9 cellular contexts compared by ENCODE assay signal in the genomic region with DNA sequence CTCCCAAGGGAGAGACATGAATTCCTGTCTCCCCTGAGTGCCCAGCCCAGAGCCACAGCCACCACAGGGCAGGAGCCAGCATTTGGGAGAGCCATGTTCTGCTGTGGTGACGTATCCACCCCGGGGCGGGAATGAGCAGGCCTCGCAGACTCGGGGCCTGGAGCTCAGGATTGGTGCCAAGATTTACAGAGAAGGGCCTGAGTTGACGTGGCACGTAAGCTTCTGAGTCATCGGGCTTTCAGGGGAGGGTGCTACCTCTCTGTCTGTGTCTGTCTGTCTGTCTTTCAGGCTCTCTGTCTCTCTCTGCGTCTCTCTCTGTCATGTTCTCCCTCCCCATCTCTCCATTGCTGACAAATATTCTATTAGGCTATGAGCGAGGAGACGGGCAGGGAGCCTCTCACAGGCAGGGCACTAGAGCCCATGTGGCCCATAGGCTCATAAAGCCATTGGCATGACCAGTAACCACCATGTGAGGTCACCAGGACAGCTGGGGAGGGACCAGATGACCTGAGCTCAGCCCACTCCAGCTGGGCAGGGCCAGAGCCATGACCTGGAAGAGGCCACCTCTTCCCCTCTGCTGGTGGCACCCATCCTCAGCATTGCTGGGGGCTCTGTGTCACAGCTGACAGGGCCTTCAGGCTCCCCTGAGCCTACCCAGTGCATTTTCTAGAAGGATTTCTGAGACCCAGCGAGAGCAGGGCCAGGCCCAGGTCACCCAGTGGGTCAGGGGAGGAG.
DNase-seq lines count a peak whose midpoint lies in the region; ATAC-seq and FAIRE-seq lines count a peak whose summit lies in the region.
"Had no signal": no experiment of that assay in that cellular context is flagged by ENCODE, and none has a peak within 500 bp of the region (broad histone marks: within the 10 kb centered on the region; RNA-seq: fewer than 3 reads in every experiment).

No MANE protein-coding gene starts in this region.

- no peak for ATAC-seq in HG03521 (IDR thresholded peaks at IDR 0.05; ENCODE audit: unreplicated experiment)
- no peak for ATAC-seq in HG03045 (IDR thresholded peaks at IDR 0.05; ENCODE audit: unreplicated experiment)
- ATAC-seq in HG02973 (IDR thresholded peaks at IDR 0.05; ENCODE audit: unreplicated experiment), result no peak

- peak; percentile 87 for FAIRE-seq in HTR-8/SVneo (lab: Jason Lieb, UNC)
- FAIRE-seq: colon had no signal

- in situ Hi-C loops in ACHN (cut with HindIII; ENCODE audit: low pct_ligation_motif_present, low pct_unique_long_range_greater_than_20kb, low sequenced_read_pairs), result no loop called here

- peak; percentile 90 for DNase-seq in ACHN
- DNase-seq in HTR-8/SVneo (ENCODE audit: insufficient read length, low spot score), result peak; percentile 86
- DNase-seq in cerebellar cortex (ENCODE audit: low spot score), result peak; percentile 40
- DNase-seq in lung microvascular endothelial cell (ENCODE audit: low read depth in 2 of 2), result peak; percentile 76 to 95
- DNase-seq in HuH-7 (ENCODE audit: low spot score), result no peak
